ENCODE assay signal across 1 cellular context in the genomic region with DNA sequence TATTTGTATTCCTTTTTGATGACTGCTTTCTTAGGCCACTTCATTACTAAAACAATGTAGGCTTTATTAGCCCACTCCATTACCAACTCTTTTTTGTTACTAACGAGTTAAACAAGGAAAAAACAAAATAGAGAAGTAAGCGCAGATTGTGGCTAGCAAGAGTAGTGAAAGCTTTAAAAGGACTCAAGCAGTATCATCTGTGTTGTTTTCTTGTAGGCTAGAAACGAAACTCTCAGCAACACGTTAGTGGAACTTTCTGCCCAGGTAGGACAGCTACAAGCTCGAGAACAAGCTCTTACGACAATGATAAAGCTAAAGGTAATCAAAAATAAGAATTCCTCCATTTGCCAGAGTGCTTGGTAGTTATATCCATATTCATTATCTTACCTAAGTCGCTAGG.
TF ChIP-seq lines count a peak whose summit lies in the region.

No MANE protein-coding gene starts in this region.

TF ChIP-seq in K562, 482 proteins besides CTCF, POLR2A, EP300 and RAD21:
- TF ChIP-seq, protein P1, sequence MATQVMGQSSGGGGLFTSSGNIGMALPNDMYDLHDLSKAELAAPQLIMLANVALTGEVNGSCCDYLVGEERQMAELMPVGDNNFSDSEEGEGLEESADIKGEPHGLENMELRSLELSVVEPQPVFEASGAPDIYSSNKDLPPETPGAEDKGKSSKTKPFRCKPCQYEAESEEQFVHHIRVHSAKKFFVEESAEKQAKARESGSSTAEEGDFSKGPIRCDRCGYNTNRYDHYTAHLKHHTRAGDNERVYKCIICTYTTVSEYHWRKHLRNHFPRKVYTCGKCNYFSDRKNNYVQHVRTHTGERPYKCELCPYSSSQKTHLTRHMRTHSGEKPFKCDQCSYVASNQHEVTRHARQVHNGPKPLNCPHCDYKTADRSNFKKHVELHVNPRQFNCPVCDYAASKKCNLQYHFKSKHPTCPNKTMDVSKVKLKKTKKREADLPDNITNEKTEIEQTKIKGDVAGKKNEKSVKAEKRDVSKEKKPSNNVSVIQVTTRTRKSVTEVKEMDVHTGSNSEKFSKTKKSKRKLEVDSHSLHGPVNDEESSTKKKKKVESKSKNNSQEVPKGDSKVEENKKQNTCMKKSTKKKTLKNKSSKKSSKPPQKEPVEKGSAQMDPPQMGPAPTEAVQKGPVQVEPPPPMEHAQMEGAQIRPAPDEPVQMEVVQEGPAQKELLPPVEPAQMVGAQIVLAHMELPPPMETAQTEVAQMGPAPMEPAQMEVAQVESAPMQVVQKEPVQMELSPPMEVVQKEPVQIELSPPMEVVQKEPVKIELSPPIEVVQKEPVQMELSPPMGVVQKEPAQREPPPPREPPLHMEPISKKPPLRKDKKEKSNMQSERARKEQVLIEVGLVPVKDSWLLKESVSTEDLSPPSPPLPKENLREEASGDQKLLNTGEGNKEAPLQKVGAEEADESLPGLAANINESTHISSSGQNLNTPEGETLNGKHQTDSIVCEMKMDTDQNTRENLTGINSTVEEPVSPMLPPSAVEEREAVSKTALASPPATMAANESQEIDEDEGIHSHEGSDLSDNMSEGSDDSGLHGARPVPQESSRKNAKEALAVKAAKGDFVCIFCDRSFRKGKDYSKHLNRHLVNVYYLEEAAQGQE (CRISPR knock-in tag; IDR thresholded peaks at IDR 0.05; ENCODE audit: low read depth): no peak
- TF ChIP-seq CEBPG (CRISPR knock-in tag; IDR thresholded peaks at IDR 0.05): no peak
- no peak for TF ChIP-seq CEBPG (tag; conservative IDR thresholded peaks at IDR 0.05 in 1 of 2, IDR thresholded peaks at IDR 0.05 in 1 of 2)
- no peak for TF ChIP-seq SREBF2 (CRISPR knock-in tag; IDR thresholded peaks at IDR 0.05)
- no peak for TF ChIP-seq JUND (IDR thresholded peaks at IDR 0.05; ENCODE audit: borderline replicate concordance, low read depth, low read length)
- no peak for TF ChIP-seq JUND (tag; IDR thresholded peaks at IDR 0.05; ENCODE audit: borderline replicate concordance, low read depth, low read length)
- TF ChIP-seq SP2 (IDR thresholded peaks at IDR 0.05; ENCODE audit: extremely low read depth, low read depth, low read length, poor library complexity, severe bottlenecking): no peak
- TF ChIP-seq, protein P2, sequence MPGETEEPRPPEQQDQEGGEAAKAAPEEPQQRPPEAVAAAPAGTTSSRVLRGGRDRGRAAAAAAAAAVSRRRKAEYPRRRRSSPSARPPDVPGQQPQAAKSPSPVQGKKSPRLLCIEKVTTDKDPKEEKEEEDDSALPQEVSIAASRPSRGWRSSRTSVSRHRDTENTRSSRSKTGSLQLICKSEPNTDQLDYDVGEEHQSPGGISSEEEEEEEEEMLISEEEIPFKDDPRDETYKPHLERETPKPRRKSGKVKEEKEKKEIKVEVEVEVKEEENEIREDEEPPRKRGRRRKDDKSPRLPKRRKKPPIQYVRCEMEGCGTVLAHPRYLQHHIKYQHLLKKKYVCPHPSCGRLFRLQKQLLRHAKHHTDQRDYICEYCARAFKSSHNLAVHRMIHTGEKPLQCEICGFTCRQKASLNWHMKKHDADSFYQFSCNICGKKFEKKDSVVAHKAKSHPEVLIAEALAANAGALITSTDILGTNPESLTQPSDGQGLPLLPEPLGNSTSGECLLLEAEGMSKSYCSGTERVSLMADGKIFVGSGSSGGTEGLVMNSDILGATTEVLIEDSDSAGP (CRISPR knock-in tag; IDR thresholded peaks at IDR 0.05): no peak
- no peak for TF ChIP-seq IRF2 (CRISPR knock-in tag; IDR thresholded peaks at IDR 0.05)
- no peak for TF ChIP-seq SAP30 (IDR thresholded peaks at IDR 0.05; ENCODE audit: borderline replicate concordance, insufficient read depth, low read depth, low read length, poor library complexity, severe bottlenecking)
- TF ChIP-seq, protein P3, sequence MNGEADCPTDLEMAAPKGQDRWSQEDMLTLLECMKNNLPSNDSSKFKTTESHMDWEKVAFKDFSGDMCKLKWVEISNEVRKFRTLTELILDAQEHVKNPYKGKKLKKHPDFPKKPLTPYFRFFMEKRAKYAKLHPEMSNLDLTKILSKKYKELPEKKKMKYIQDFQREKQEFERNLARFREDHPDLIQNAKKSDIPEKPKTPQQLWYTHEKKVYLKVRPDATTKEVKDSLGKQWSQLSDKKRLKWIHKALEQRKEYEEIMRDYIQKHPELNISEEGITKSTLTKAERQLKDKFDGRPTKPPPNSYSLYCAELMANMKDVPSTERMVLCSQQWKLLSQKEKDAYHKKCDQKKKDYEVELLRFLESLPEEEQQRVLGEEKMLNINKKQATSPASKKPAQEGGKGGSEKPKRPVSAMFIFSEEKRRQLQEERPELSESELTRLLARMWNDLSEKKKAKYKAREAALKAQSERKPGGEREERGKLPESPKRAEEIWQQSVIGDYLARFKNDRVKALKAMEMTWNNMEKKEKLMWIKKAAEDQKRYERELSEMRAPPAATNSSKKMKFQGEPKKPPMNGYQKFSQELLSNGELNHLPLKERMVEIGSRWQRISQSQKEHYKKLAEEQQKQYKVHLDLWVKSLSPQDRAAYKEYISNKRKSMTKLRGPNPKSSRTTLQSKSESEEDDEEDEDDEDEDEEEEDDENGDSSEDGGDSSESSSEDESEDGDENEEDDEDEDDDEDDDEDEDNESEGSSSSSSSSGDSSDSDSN (IDR thresholded peaks at IDR 0.05; ENCODE audit: borderline replicate concordance in 1 of 2, low read depth in 2 of 2, low read length in 2 of 2): no peak
- TF ChIP-seq, protein P4, sequence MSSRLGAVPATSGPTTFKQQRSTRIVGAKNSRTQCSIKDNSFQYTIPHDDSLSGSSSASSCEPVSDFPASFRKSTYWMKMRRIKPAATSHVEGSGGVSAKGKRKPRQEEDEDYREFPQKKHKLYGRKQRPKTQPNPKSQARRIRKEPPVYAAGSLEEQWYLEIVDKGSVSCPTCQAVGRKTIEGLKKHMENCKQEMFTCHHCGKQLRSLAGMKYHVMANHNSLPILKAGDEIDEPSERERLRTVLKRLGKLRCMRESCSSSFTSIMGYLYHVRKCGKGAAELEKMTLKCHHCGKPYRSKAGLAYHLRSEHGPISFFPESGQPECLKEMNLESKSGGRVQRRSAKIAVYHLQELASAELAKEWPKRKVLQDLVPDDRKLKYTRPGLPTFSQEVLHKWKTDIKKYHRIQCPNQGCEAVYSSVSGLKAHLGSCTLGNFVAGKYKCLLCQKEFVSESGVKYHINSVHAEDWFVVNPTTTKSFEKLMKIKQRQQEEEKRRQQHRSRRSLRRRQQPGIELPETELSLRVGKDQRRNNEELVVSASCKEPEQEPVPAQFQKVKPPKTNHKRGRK (tag; IDR thresholded peaks at IDR 0.05): no peak
